Comparison of ENCODE assay signal across 8 cellular contexts in genomic region chr17:40963838-40964237, GRCh38. TPM values are rescaled to one million over a fixed set of nuclear protein-coding genes. Genes with fewer than 3 reads are reported as not detected.
DNase-seq lines count a peak whose midpoint lies in the region; ATAC-seq and TF ChIP-seq lines count a peak whose summit lies in the region.

No MANE protein-coding gene starts in this region.

- intact Hi-C loops in CD4-positive, alpha-beta memory T cell (cut with micrococcal nuclease), result no loop called here
- intact Hi-C loops in activated CD4-positive, alpha-beta T cell treated with anti-CD3 and anti-CD28 coated beads, Interleukin-2, amount 10 ng/mL, durations not matched to agents 24 days and 14 days (cut with micrococcal nuclease), result no loop called here

- H3K36me3 ChIP-seq in CD4-positive, alpha-beta memory T cell (ENCODE audit: insufficient read depth, low read length), result no peaks in the 10 kb centered on the region
- H3K36me3 ChIP-seq in mesendoderm (ENCODE audit: control insufficient read depth, insufficient read depth, low read length), result no peaks in the 10 kb centered on the region

- no peak overlapping the region for H3K9ac ChIP-seq in mesendoderm (ENCODE audit: low read length)

- no peak overlapping the region for H3K27ac Mint-ChIP-seq in CD4-positive, alpha-beta memory T cell
- H3K27ac Mint-ChIP-seq in activated CD4-positive, alpha-beta T cell treated with anti-CD3 and anti-CD28 coated beads, Interleukin-2, amount 10 ng/mL, durations not matched to agents 24 days and 14 days, result no peak overlapping the region

- H2AK5ac ChIP-seq in mesendoderm (ENCODE audit: low read length), result no peak overlapping the region

- H3K4me3 Mint-ChIP-seq in CD4-positive, alpha-beta memory T cell, result no peak overlapping the region
- no peak overlapping the region for H3K4me3 Mint-ChIP-seq in activated CD4-positive, alpha-beta T cell treated with anti-CD3 and anti-CD28 coated beads, Interleukin-2, amount 10 ng/mL, durations not matched to agents 24 days and 14 days

- H3K27me3 Mint-ChIP-seq in CD4-positive, alpha-beta memory T cell, result peaks cover 2 to 4% of the 10 kb centered on the region in 2 donors
- peaks cover 12% of the 10 kb centered on the region for H3K27me3 Mint-ChIP-seq in activated CD4-positive, alpha-beta T cell treated with anti-CD3 and anti-CD28 coated beads, Interleukin-2, amount 10 ng/mL, durations not matched to agents 24 days and 14 days

- POLR2A ChIA-PET in CD4-positive, alpha-beta memory T cell (lab: Charles Lee; ENCODE audit: partially characterized antibody), result no interaction called here

- TF ChIP-seq CTCF in HFF-Myc (IDR thresholded peaks at IDR 0.05; ENCODE audit: low read depth, low read length, missing control alignments) (peak; percentile 53), astrocyte of the spinal cord (IDR thresholded peaks at IDR 0.05; ENCODE audit: low read depth, low read length) (peak; percentile 71)

- no peak overlapping the region for H2BK120ac ChIP-seq in mesendoderm (ENCODE audit: low read depth, low read length)

- no peak overlapping the region for H3K4ac ChIP-seq in mesendoderm (ENCODE audit: low read depth, low read length)

- in situ Hi-C loops in astrocyte of the spinal cord (cut with HindIII; ENCODE audit: low sequenced_read_pairs), result no loop called here

- WGBS in mesendoderm (ENCODE audit: extremely low coverage, insufficient coverage, low lambda C conversion rate), result no CpG with 5 or more reads among the region's 1 CpG

- H3K79me1 ChIP-seq in mesendoderm (ENCODE audit: low read length), result no peaks in the 10 kb centered on the region

- no peak overlapping the region for H3K4me3 ChIP-seq in CD4-positive, alpha-beta memory T cell (ENCODE audit: low read length in 2 of 2)
- no peak overlapping the region for H3K4me3 ChIP-seq in HFF-Myc (replicated peaks; ENCODE audit: low read depth, low read length)
- no peak overlapping the region for H3K4me3 ChIP-seq in astrocyte of the spinal cord (ENCODE audit: low read depth, low read length)
- no peak overlapping the region for H3K4me3 ChIP-seq in mesendoderm (ENCODE audit: low read length)

- H2BK5ac ChIP-seq in mesendoderm (ENCODE audit: low read length), result no peak overlapping the region

- no peak overlapping the region for H4K8ac ChIP-seq in mesendoderm (ENCODE audit: low read depth, low read length)

- CTCF ChIA-PET in CD4-positive, alpha-beta memory T cell (lab: Charles Lee; ENCODE audit: partially characterized antibody), result interaction anchor here (0.8 to 2.3 kb wide), 5 partner anchors 11 to 359 kb away, joined by 3 to 7 read pairs (median 5); no protein-coding TSS in a partner anchor

- H4K5ac ChIP-seq in mesendoderm (ENCODE audit: low read length), result no peak overlapping the region

- H3K4me2 ChIP-seq in mesendoderm (ENCODE audit: low read length), result no peak overlapping the region

- peaks cover 0 to 4% (median under 1%) of the 10 kb centered on the region in 8 donors for H3K9me3 Mint-ChIP-seq in CD4-positive, alpha-beta memory T cell
- H3K9me3 Mint-ChIP-seq in activated CD4-positive, alpha-beta T cell treated with anti-CD3 and anti-CD28 coated beads, Interleukin-2, amount 10 ng/mL, durations not matched to agents 24 days and 14 days, result peaks cover 3% of the 10 kb centered on the region

- no peak overlapping the region for H3K18ac ChIP-seq in mesendoderm (ENCODE audit: low read length)

- H3K56ac ChIP-seq in mesendoderm (ENCODE audit: low read length), result no peak overlapping the region

- DNase-seq in CD4-positive, alpha-beta memory T cell, result peak in 4 of 5 donors; percentile 12 to 17 (median 14)
- DNase-seq in HFF-Myc (ENCODE audit: extremely low read depth, low read depth) (no peak), astrocyte of the spinal cord (ENCODE audit: low read depth, low spot score) (no peak), mesendoderm (peak; percentile 16), medulla oblongata (ENCODE audit: extremely low spot score) (no peak), NCI-H1436 (lab: John Stamatoyannopoulos, UW) (no peak)
- DNase-seq in activated CD4-positive, alpha-beta T cell treated with anti-CD3 and anti-CD28 coated beads, Interleukin-2, amount 10 ng/mL, durations not matched to agents 24 days and 14 days, result no peak

- no peak overlapping the region for H2BK15ac ChIP-seq in mesendoderm (replicated peaks; ENCODE audit: low read depth)

- no peak overlapping the region for H3K27ac ChIP-seq in CD4-positive, alpha-beta memory T cell (ENCODE audit: low read depth, low read length)
- no peak overlapping the region for H3K27ac ChIP-seq in mesendoderm (ENCODE audit: low read depth, low read length)

- H3K79me2 ChIP-seq in mesendoderm (ENCODE audit: control insufficient read depth, insufficient read depth, low read length), result no peaks in the 10 kb centered on the region

- H3K4me1 Mint-ChIP-seq in CD4-positive, alpha-beta memory T cell, result peaks cover 0 to 3% (median 0%) of the 10 kb centered on the region in 4 donors
- peaks cover 6% of the 10 kb centered on the region for H3K4me1 Mint-ChIP-seq in activated CD4-positive, alpha-beta T cell treated with anti-CD3 and anti-CD28 coated beads, Interleukin-2, amount 10 ng/mL, durations not matched to agents 24 days and 14 days

- H3K36me3 Mint-ChIP-seq in CD4-positive, alpha-beta memory T cell, result no peaks in the 10 kb centered on the region
- no peaks in the 10 kb centered on the region for H3K36me3 Mint-ChIP-seq in activated CD4-positive, alpha-beta T cell treated with anti-CD3 and anti-CD28 coated beads, Interleukin-2, amount 10 ng/mL, durations not matched to agents 24 days and 14 days (ENCODE audit: low read depth)

- no peaks in the 10 kb centered on the region for H3K4me1 ChIP-seq in CD4-positive, alpha-beta memory T cell (ENCODE audit: insufficient read depth, low read length)
- no peaks in the 10 kb centered on the region for H3K4me1 ChIP-seq in mesendoderm (ENCODE audit: control insufficient read depth, low read depth, low read length)

- H3K27me3 ChIP-seq in CD4-positive, alpha-beta memory T cell (ENCODE audit: insufficient read depth, low read length), result no peaks in the 10 kb centered on the region
- H3K27me3 ChIP-seq in mesendoderm (ENCODE audit: insufficient read depth, low read length, poor library complexity), result no peaks in the 10 kb centered on the region

- H3K9me3 ChIP-seq in CD4-positive, alpha-beta memory T cell (ENCODE audit: control insufficient read depth in 1 of 2, low read length in 2 of 2), result no peaks in the 10 kb centered on the region

- no peak overlapping the region for H3K23ac ChIP-seq in mesendoderm (ENCODE audit: low read length)

- ATAC-seq in HG03571 (IDR thresholded peaks at IDR 0.05; ENCODE audit: unreplicated experiment), result no peak

RNA-seq across cellular contexts. Expression of gene KRT39, which starts 2.9 kb away (rescaled TPM):
- not detected for total RNA-seq in CD4-positive, alpha-beta memory T cell
- polyA plus RNA-seq in CD4-positive, alpha-beta memory T cell, result not detected
- polyA plus RNA-seq in mesendoderm (2013, experiment 1 of 2), result not detected
- polyA plus RNA-seq in mesendoderm (2013, experiment 2 of 2), result not detected
- total RNA-seq in activated CD4-positive, alpha-beta T cell treated with anti-CD3 and anti-CD28 coated beads, Interleukin-2, amount 10 ng/mL, durations not matched to agents 24 days and 14 days, result not detected in 2 replicates

RNA-seq across cellular contexts. Expression of gene KRT40, which starts 20.3 kb away (rescaled TPM):
- not detected for total RNA-seq in CD4-positive, alpha-beta memory T cell
- polyA plus RNA-seq in CD4-positive, alpha-beta memory T cell, result not detected
- polyA plus RNA-seq in mesendoderm (2013, experiment 1 of 2), result not detected
- not detected for polyA plus RNA-seq in mesendoderm (2013, experiment 2 of 2)
- not detected in 2 replicates for total RNA-seq in activated CD4-positive, alpha-beta T cell treated with anti-CD3 and anti-CD28 coated beads, Interleukin-2, amount 10 ng/mL, durations not matched to agents 24 days and 14 days

RNA-seq across cellular contexts. Expression of gene KRT23, which starts 26.4 kb away (rescaled TPM):
- not detected for total RNA-seq in CD4-positive, alpha-beta memory T cell
- polyA plus RNA-seq in CD4-positive, alpha-beta memory T cell, result under 1 TPM in 1 of 2 donors, not detected in 1; 0.15 TPM
- not detected for polyA plus RNA-seq in mesendoderm (2013, experiment 1 of 2)
- polyA plus RNA-seq in mesendoderm (2013, experiment 2 of 2), result not detected
- not detected in 2 replicates for total RNA-seq in activated CD4-positive, alpha-beta T cell treated with anti-CD3 and anti-CD28 coated beads, Interleukin-2, amount 10 ng/mL, durations not matched to agents 24 days and 14 days

RNA-seq across cellular contexts. Expression of gene KRTAP3-3, which starts 30.1 kb away (rescaled TPM):
- not detected for total RNA-seq in CD4-positive, alpha-beta memory T cell
- polyA plus RNA-seq in CD4-positive, alpha-beta memory T cell, result not detected
- not detected for polyA plus RNA-seq in mesendoderm (2013, experiment 1 of 2)
- not detected for polyA plus RNA-seq in mesendoderm (2013, experiment 2 of 2)
- not detected in 2 replicates for total RNA-seq in activated CD4-positive, alpha-beta T cell treated with anti-CD3 and anti-CD28 coated beads, Interleukin-2, amount 10 ng/mL, durations not matched to agents 24 days and 14 days

RNA-seq across cellular contexts. Expression of gene KRTAP3-2, which starts 35.9 kb away (rescaled TPM):
- total RNA-seq in CD4-positive, alpha-beta memory T cell, result not detected
- polyA plus RNA-seq in CD4-positive, alpha-beta memory T cell, result not detected
- polyA plus RNA-seq in mesendoderm (2013, experiment 1 of 2), result not detected
- polyA plus RNA-seq in mesendoderm (2013, experiment 2 of 2), result not detected
- not detected in 2 replicates for total RNA-seq in activated CD4-positive, alpha-beta T cell treated with anti-CD3 and anti-CD28 coated beads, Interleukin-2, amount 10 ng/mL, durations not matched to agents 24 days and 14 days

Comparison
In these comparisons a context has a peak if more than half of its experiments do, and no peak if none do; other contexts are left out.
1. DNase-seq: peak in CD4-positive, alpha-beta memory T cell (4 of 5) and mesendoderm (single experiment); none in HFF-Myc (single experiment), astrocyte of the spinal cord (single experiment), medulla oblongata (single experiment), NCI-H1436 (single experiment) and activated CD4-positive, alpha-beta T cell treated with anti-CD3 and anti-CD28 coated beads, Interleukin-2, amount 10 ng/mL, durations not matched to agents 24 days and 14 days (single experiment).